In the genomic region with DNA sequence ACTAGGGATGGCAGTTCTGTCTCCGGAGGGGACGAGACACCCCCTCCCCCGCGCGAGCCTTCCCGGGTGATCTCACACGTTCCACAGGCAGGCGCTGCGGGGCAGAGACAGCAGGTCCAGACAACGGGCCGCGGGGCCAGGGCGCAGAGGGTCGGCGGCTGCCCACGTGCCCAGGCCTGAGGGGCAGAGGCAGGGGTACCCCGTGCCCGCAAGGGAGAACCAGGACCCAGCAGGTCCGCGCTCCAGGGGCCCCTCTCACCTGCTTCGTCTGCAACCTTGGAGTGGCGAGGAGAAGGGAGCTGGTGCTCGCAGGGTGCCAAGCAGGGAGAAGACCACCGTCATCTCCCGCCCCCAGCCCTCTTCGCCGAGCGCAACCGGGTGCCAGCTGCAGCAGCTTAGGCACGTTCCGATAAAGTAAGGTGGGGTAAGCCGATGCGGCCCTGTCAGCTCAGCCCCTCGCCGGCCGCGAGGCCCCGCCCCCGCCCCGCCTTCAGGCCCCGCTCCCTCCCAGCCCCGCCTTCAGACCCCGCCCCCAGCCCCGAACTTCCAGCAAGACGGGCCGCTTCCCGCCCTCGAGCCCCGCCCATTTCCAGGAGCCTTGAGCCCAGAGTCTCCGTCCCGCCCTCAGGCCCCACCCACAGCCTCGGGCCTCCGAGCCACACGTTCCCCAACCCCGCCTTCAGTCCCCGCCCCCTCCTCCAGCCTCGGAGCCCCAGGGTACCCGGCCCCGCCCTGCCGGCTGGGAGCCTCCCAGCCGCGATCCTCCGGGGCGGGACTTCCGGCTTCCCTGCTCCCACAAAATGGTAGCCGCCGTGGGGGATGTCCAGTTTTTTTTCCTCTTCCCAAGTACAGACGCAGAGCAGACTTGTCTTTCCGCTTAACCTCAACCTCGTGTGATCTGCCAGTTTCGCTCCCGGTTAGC, we compare ENCODE assay signal across 8 cellular contexts. TPM values are rescaled to one million over a fixed set of nuclear protein-coding genes. Genes with fewer than 3 reads are reported as not detected.
DNase-seq lines count a peak whose midpoint lies in the region; ATAC-seq and TF ChIP-seq lines count a peak whose summit lies in the region.

A gene with protein sequence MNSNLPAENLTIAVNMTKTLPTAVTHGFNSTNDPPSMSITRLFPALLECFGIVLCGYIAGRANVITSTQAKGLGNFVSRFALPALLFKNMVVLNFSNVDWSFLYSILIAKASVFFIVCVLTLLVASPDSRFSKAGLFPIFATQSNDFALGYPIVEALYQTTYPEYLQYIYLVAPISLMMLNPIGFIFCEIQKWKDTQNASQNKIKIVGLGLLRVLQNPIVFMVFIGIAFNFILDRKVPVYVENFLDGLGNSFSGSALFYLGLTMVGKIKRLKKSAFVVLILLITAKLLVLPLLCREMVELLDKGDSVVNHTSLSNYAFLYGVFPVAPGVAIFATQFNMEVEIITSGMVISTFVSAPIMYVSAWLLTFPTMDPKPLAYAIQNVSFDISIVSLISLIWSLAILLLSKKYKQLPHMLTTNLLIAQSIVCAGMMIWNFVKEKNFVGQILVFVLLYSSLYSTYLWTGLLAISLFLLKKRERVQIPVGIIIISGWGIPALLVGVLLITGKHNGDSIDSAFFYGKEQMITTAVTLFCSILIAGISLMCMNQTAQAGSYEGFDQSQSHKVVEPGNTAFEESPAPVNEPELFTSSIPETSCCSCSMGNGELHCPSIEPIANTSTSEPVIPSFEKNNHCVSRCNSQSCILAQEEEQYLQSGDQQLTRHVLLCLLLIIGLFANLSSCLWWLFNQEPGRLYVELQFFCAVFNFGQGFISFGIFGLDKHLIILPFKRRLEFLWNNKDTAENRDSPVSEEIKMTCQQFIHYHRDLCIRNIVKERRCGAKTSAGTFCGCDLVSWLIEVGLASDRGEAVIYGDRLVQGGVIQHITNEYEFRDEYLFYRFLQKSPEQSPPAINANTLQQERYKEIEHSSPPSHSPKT (minus strand): TSS at position 416 of the 922 bp plus-strand sequence. CDS start 5,073 bp downstream, outside the sequence.

- peak within 1 kb of the TSS; percentile 98 to 99 (median 99) for H3K27ac Mint-ChIP-seq in CD4-positive, CD25-positive, alpha-beta regulatory T cell

- H3K4me3 ChIP-seq in CD4-positive, CD25-positive, alpha-beta regulatory T cell (ENCODE audit: low read depth, low read length): peak within 1 kb of the TSS; percentile 98
- H3K4me3 ChIP-seq in dorsolateral prefrontal cortex: peak within 1 kb of the TSS; percentile 67 to 99 (median 95)
- H3K4me3 ChIP-seq in lower leg skin (ENCODE audit: low read depth, poor library complexity, severe bottlenecking): peak within 1 kb of the TSS; percentile 62

- peaks cover 55% of the 10 kb centered on the region for H3K4me1 ChIP-seq in CD4-positive, CD25-positive, alpha-beta regulatory T cell (ENCODE audit: control insufficient read depth, insufficient read depth, low read length, poor library complexity, severe bottlenecking)

- H3K36me3 ChIP-seq in CD4-positive, CD25-positive, alpha-beta regulatory T cell (ENCODE audit: control insufficient read depth, insufficient read depth, low read length): peaks cover 12% of the 10 kb centered on the region

- intact Hi-C loops in dorsolateral prefrontal cortex (cut with DNase I) (loop anchor here (5.0 to 10.0 kb wide), 4 partner anchors 75 to 208 kb away; no protein-coding TSS in a partner anchor), lower leg skin (cut with DNase I; ENCODE audit: low total_unique reads) (no loop called here)

- TF ChIP-seq CTCF in dorsolateral prefrontal cortex (IDR thresholded peaks at IDR 0.05 in 54 of 56, conservative IDR thresholded peaks at IDR 0.05 in 2 of 56; ENCODE audit: low read depth in 1 of 56, partially characterized antibody in 56 of 56) (peak in 9 of 56 donors; percentile 3 to 21 (median 11)), lower leg skin (IDR thresholded peaks at IDR 0.05) (no peak)

- no peaks in the 10 kb centered on the region for H3K9me3 ChIP-seq in CD4-positive, CD25-positive, alpha-beta regulatory T cell (ENCODE audit: control insufficient read depth in 2 of 2, low read length in 2 of 2)

- WGBS in lower leg skin, 2 donors: 0 to 1% methylated on average over 35 to 72 of the region's 72 CpGs

- H3K27me3 ChIP-seq in CD4-positive, CD25-positive, alpha-beta regulatory T cell (ENCODE audit: control insufficient read depth, insufficient read depth, low read length): no peaks in the 10 kb centered on the region
- H3K27me3 ChIP-seq in dorsolateral prefrontal cortex: no peaks in the 10 kb centered on the region

- H3K36me3 Mint-ChIP-seq in CD4-positive, CD25-positive, alpha-beta regulatory T cell: peaks cover 10% of the 10 kb centered on the region

- peak; percentile 85 to 87 for ATAC-seq in CD4-positive, CD25-positive, alpha-beta regulatory T cell (ENCODE audit: low read depth in 2 of 2)
- ATAC-seq in GM19397 (IDR thresholded peaks at IDR 0.05; ENCODE audit: unreplicated experiment) (peak; percentile 92), HG03565 (IDR thresholded peaks at IDR 0.05; ENCODE audit: unreplicated experiment) (peak; percentile 70)

- DNase-seq in CD4-positive, CD25-positive, alpha-beta regulatory T cell: peak; percentile 67 to 99 (median 95)
- DNase-seq in NCI-H82 (lab: John Stamatoyannopoulos, UW): peak; percentile 100
- peak; percentile 100 for DNase-seq in activated CD4-positive, alpha-beta T cell treated with anti-CD3 and anti-CD28 coated beads, Interleukin-2, amount 50 U/mL, for 48 hours
- DNase-seq in dorsolateral prefrontal cortex: peak; percentile 93 to 99 (median 98)
- DNase-seq in lower leg skin (ENCODE audit: low spot score in 2 of 2): peak; percentile 99 to 100
- peak; percentile 98 to 99 for DNase-seq in stimulated activated CD4-positive, alpha-beta T cell treated with anti-CD3 and anti-CD28 coated beads, Interleukin-4, amount 100 ng/mL, for 4 hours

- peaks cover 32 to 75% (median 57%) of the 10 kb centered on the region in 4 donors for H3K4me1 Mint-ChIP-seq in CD4-positive, CD25-positive, alpha-beta regulatory T cell

- H3K4me3 Mint-ChIP-seq in CD4-positive, CD25-positive, alpha-beta regulatory T cell: peak within 1 kb of the TSS; percentile 100

- peak within 1 kb of the TSS; percentile 85 for H3K27ac ChIP-seq in CD4-positive, CD25-positive, alpha-beta regulatory T cell (ENCODE audit: insufficient read depth, low read length, poor library complexity, severe bottlenecking)
- H3K27ac ChIP-seq in dorsolateral prefrontal cortex: peak within 1 kb of the TSS in 58 of 59 donors; percentile 27 to 95 (median 82)

- H3K9me3 Mint-ChIP-seq in CD4-positive, CD25-positive, alpha-beta regulatory T cell: no peaks in the 10 kb centered on the region

- no peak for TF ChIP-seq POLR2A in lower leg skin (IDR thresholded peaks at IDR 0.05)

- H3K27me3 Mint-ChIP-seq in CD4-positive, CD25-positive, alpha-beta regulatory T cell: peaks cover 5% of the 10 kb centered on the region

RNA-seq across cellular contexts. Expression of the gene that starts here (rescaled TPM):
- total RNA-seq in CD4-positive, CD25-positive, alpha-beta regulatory T cell: 42.7 TPM
- polyA plus RNA-seq in CD4-positive, CD25-positive, alpha-beta regulatory T cell: 10 to 100 TPM; 15.0 to 20.1 (median 18.9) TPM
- total RNA-seq in dorsolateral prefrontal cortex: 10 to 100 TPM; 25.0 to 72.0 (median 49.8) TPM
- total RNA-seq in lower leg skin: 10 to 100 TPM; 14.5 to 20.2 (median 17.5) TPM

Comparison
In these comparisons a context has a peak if more than half of its experiments do, and no peak if none do; other contexts are left out.
1. Peak in every context shown above with its lines: DNase-seq, ATAC-seq, H3K4me3 ChIP-seq and H3K27ac ChIP-seq.